Comparison of ENCODE assay signal across 1 cellular context in the genomic region with DNA sequence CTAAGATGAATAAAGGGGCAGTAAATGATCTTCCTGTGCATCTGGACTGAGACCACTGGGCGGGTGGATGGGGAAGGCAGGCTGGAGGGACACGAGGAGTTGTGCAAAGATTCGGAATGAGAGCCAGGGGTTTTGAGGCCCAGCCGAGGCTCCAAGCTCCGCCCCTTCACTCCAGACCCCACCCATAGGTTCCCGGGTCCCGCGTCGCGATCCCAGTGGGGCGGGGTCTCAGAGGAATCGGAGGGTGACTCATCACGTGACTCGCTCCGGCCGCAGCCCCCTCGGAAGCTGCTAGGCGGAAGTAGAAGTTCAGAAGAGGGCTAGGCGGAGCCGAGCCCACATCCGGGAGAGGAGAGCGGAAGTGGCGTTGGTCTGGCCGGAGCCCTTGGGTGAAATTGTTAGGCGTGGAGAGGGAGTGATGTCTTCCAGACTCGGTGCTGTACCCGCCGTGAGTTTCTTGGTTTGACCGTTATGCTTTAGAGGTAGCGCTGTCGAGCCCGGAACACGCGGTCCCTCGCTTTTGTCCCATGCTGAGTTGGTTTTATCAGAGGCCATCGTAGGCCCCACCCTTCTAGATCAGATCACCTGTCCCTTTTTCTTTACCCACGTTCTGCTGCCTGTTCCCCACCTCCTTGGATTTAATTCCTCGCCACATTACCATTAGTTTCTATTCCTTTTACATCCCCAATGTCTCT.
TF ChIP-seq lines count a peak whose summit lies in the region.

Gene ZNF512, plus strand, starts transcription at position 348 of the 695 bp plus-strand sequence. Its CDS starts 71 bp downstream, at position 419.

TF ChIP-seq in HepG2, 621 proteins besides CTCF, POLR2A, EP300 and RAD21 (continued from another document and continues in another):
- TF ChIP-seq, protein P1, sequence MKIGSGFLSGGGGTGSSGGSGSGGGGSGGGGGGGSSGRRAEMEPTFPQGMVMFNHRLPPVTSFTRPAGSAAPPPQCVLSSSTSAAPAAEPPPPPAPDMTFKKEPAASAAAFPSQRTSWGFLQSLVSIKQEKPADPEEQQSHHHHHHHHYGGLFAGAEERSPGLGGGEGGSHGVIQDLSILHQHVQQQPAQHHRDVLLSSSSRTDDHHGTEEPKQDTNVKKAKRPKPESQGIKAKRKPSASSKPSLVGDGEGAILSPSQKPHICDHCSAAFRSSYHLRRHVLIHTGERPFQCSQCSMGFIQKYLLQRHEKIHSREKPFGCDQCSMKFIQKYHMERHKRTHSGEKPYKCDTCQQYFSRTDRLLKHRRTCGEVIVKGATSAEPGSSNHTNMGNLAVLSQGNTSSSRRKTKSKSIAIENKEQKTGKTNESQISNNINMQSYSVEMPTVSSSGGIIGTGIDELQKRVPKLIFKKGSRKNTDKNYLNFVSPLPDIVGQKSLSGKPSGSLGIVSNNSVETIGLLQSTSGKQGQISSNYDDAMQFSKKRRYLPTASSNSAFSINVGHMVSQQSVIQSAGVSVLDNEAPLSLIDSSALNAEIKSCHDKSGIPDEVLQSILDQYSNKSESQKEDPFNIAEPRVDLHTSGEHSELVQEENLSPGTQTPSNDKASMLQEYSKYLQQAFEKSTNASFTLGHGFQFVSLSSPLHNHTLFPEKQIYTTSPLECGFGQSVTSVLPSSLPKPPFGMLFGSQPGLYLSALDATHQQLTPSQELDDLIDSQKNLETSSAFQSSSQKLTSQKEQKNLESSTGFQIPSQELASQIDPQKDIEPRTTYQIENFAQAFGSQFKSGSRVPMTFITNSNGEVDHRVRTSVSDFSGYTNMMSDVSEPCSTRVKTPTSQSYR (CRISPR knock-in tag; IDR thresholded peaks at IDR 0.05; ENCODE audit: borderline replicate concordance) = no peak; the same call in 1 of the 2 replicates
- TF ChIP-seq RNF2 (conservative IDR thresholded peaks at IDR 0.05; ENCODE audit: low read depth) (no peak), ZSCAN29 (CRISPR knock-in tag; conservative IDR thresholded peaks at IDR 0.05) (no peak), ZBTB20 (CRISPR knock-in tag; IDR thresholded peaks at IDR 0.05; ENCODE audit: borderline replicate concordance, low read depth) (0 out of 2 replicates have a peak, but pooled peaks have one; percentile 32), IRX3 (CRISPR knock-in tag; IDR thresholded peaks at IDR 0.05; ENCODE audit: borderline replicate concordance, low read depth) (no peak; the same call in 1 of the 2 replicates), ZNF567 (CRISPR knock-in tag; IDR thresholded peaks at IDR 0.05; ENCODE audit: borderline replicate concordance) (no peak), PHF8 (CRISPR knock-in tag; IDR thresholded peaks at IDR 0.05) (peak; percentile 88), PHF20 (CRISPR knock-in tag; IDR thresholded peaks at IDR 0.05) (peak; percentile 92), ZNF558 (CRISPR knock-in tag; IDR thresholded peaks at IDR 0.05; ENCODE audit: borderline replicate concordance) (no peak), EHMT2 (IDR thresholded peaks at IDR 0.05; ENCODE audit: borderline replicate concordance, low read depth, low read length) (no peak), PAX8 (CRISPR knock-in tag; IDR thresholded peaks at IDR 0.05; ENCODE audit: borderline replicate concordance) (peak; percentile 57; the same call in 1 of the 2 replicates), SIN3B (IDR thresholded peaks at IDR 0.05; ENCODE audit: low read length) (no peak), CEBPB (IDR thresholded peaks at IDR 0.05; ENCODE audit: borderline replicate concordance, low read depth, low read length) (peak; percentile 38; the same call in 1 of the 2 replicates), MTA3 (CRISPR knock-in tag; IDR thresholded peaks at IDR 0.05) (no peak), RBFOX2 (IDR thresholded peaks at IDR 0.05; ENCODE audit: low read depth, low read length) (peak; percentile 83), TAF15 (IDR thresholded peaks at IDR 0.05; ENCODE audit: low read depth, low read length, poor library complexity, severe bottlenecking) (no peak), ZBTB3 (CRISPR knock-in tag; IDR thresholded peaks at IDR 0.05; ENCODE audit: borderline replicate concordance, low read depth) (no peak), ZNF550 (CRISPR knock-in tag; IDR thresholded peaks at IDR 0.05; ENCODE audit: borderline replicate concordance) (no peak), ZNF280B (CRISPR knock-in tag; IDR thresholded peaks at IDR 0.05; ENCODE audit: borderline replicate concordance) (no peak; the same call in none of the 2 replicates), HIC2 (CRISPR knock-in tag; IDR thresholded peaks at IDR 0.05; ENCODE audit: low read depth) (no peak), SNAPC2 (CRISPR knock-in tag; IDR thresholded peaks at IDR 0.05) (peak; percentile 61; the same call in 1 of the 2 replicates), ZBED4 (CRISPR knock-in tag; IDR thresholded peaks at IDR 0.05; ENCODE audit: borderline replicate concordance) (no peak; the same call in 1 of the 2 replicates), ZNF629 (CRISPR knock-in tag; conservative IDR thresholded peaks at IDR 0.05) (no peak), TFDP2 (CRISPR knock-in tag; IDR thresholded peaks at IDR 0.05) (peak; percentile 64), ZNF143 (CRISPR knock-in tag; IDR thresholded peaks at IDR 0.05) (no peak; the same call in 1 of the 2 replicates), THAP11 (CRISPR knock-in tag; IDR thresholded peaks at IDR 0.05) (peak; percentile 90), STAT5B (CRISPR knock-in tag; IDR thresholded peaks at IDR 0.05) (no peak; the same call in 1 of the 2 replicates), ZNF3 (CRISPR knock-in tag; IDR thresholded peaks at IDR 0.05) (no peak), NAIF1 (CRISPR knock-in tag; IDR thresholded peaks at IDR 0.05; ENCODE audit: borderline replicate concordance) (no peak; the same call in 1 of the 2 replicates), MBNL3 (CRISPR knock-in tag; conservative IDR thresholded peaks at IDR 0.05) (no peak), ZBTB1 (CRISPR knock-in tag; IDR thresholded peaks at IDR 0.05; ENCODE audit: borderline replicate concordance) (no peak), ZNF724P (CRISPR knock-in tag; IDR thresholded peaks at IDR 0.05; ENCODE audit: borderline replicate concordance) (peak; percentile 42; the same call in 1 of the 2 replicates), ATRX (CRISPR knock-in tag; IDR thresholded peaks at IDR 0.05; ENCODE audit: borderline replicate concordance) (no peak), ZNF180 (CRISPR knock-in tag; IDR thresholded peaks at IDR 0.05; ENCODE audit: borderline replicate concordance, low read depth) (no peak), GTF2F1 (IDR thresholded peaks at IDR 0.05; ENCODE audit: low read length) (peak; percentile 94), ZNF547 (CRISPR knock-in tag; IDR thresholded peaks at IDR 0.05) (peak; percentile 67), SRF (IDR thresholded peaks at IDR 0.05; ENCODE audit: low read depth, low read length) (no peak), STAG1 (CRISPR knock-in tag; IDR thresholded peaks at IDR 0.05) (no peak), SAP130 (CRISPR knock-in tag; IDR thresholded peaks at IDR 0.05; ENCODE audit: low read depth) (peak; percentile 96), MBD4 (IDR thresholded peaks at IDR 0.05; ENCODE audit: borderline replicate concordance, low read length) (no peak), SP4 (CRISPR knock-in tag; IDR thresholded peaks at IDR 0.05) (peak; percentile 86), ZNF703 (CRISPR knock-in tag; IDR thresholded peaks at IDR 0.05; ENCODE audit: borderline replicate concordance) (no peak), KDM2A (CRISPR knock-in tag; IDR thresholded peaks at IDR 0.05; ENCODE audit: borderline replicate concordance, low read depth) (peak; percentile 89), CBX2 (IDR thresholded peaks at IDR 0.05; ENCODE audit: low read depth, low read length) (no peak), CBX2 (CRISPR knock-in tag; IDR thresholded peaks at IDR 0.05; ENCODE audit: low read depth) (no peak), CAMTA2 (CRISPR knock-in tag; IDR thresholded peaks at IDR 0.05; ENCODE audit: borderline replicate concordance) (no peak), JDP2 (CRISPR knock-in tag; IDR thresholded peaks at IDR 0.05; ENCODE audit: borderline replicate concordance) (no peak), ZMYM2 (CRISPR knock-in tag; IDR thresholded peaks at IDR 0.05) (peak; percentile 64; the same call in 1 of the 2 replicates), ZNF776 (CRISPR knock-in tag; IDR thresholded peaks at IDR 0.05) (no peak; the same call in 1 of the 2 replicates), ZNF207 (IDR thresholded peaks at IDR 0.05; ENCODE audit: borderline replicate concordance) (peak; percentile 90; the same call in 1 of the 2 replicates)
- TF ChIP-seq, protein P2, sequence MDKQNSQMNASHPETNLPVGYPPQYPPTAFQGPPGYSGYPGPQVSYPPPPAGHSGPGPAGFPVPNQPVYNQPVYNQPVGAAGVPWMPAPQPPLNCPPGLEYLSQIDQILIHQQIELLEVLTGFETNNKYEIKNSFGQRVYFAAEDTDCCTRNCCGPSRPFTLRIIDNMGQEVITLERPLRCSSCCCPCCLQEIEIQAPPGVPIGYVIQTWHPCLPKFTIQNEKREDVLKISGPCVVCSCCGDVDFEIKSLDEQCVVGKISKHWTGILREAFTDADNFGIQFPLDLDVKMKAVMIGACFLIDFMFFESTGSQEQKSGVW (CRISPR knock-in tag; IDR thresholded peaks at IDR 0.05; ENCODE audit: borderline replicate concordance) = no peak
- TF ChIP-seq, protein P3, sequence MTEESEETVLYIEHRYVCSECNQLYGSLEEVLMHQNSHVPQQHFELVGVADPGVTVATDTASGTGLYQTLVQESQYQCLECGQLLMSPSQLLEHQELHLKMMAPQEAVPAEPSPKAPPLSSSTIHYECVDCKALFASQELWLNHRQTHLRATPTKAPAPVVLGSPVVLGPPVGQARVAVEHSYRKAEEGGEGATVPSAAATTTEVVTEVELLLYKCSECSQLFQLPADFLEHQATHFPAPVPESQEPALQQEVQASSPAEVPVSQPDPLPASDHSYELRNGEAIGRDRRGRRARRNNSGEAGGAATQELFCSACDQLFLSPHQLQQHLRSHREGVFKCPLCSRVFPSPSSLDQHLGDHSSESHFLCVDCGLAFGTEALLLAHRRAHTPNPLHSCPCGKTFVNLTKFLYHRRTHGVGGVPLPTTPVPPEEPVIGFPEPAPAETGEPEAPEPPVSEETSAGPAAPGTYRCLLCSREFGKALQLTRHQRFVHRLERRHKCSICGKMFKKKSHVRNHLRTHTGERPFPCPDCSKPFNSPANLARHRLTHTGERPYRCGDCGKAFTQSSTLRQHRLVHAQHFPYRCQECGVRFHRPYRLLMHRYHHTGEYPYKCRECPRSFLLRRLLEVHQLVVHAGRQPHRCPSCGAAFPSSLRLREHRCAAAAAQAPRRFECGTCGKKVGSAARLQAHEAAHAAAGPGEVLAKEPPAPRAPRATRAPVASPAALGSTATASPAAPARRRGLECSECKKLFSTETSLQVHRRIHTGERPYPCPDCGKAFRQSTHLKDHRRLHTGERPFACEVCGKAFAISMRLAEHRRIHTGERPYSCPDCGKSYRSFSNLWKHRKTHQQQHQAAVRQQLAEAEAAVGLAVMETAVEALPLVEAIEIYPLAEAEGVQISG (CRISPR knock-in tag; IDR thresholded peaks at IDR 0.05) = peak; percentile 93
